Comparison of ENCODE assay signal across 2 cellular contexts in the genomic region with DNA sequence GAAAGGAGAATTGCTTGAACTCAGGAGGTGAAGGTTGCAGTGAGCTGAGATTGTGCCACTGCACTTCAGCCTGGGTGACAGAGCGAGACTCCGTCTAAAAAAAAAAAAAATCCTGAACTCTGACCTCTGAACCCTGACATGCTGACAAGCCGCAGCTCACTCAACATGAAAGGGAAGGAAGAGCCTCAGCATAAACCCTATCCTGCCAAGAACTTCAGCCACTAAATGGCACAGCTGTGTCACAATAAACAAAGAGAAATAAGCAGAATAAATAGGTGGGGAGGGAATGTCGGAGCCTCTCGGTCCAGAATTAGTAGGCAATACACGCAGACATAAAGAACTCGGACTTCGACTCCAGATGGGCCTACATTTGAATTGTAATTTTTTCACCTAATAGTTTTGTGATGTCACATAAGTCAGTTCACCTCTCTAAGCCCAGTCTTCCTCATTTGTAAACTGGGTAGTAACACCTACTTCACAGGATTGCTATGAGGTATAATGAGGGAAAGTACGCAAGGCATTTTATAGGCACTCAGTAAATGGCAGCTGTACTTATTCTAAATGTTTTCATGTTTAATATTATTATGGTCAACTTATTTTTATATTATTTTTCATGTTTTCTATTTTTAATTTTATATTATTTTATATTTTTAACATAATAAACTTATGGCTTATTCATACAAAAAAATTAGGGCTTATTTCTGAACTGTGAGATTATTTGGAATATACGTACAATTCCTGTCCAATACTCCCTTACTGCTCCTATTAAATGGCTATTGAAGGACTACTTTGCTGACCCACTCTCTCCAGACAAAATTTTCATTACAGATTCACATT.
TF ChIP-seq lines count a peak whose summit lies in the region.

No MANE protein-coding gene starts in this region.

TF ChIP-seq in GM12878, 131 proteins besides CTCF, POLR2A, EP300 and RAD21 (continued from another document):
- TF ChIP-seq, protein P1, sequence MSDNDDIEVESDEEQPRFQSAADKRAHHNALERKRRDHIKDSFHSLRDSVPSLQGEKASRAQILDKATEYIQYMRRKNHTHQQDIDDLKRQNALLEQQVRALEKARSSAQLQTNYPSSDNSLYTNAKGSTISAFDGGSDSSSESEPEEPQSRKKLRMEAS (IDR thresholded peaks at IDR 0.05; ENCODE audit: low read depth, low read length): no peak
- TF ChIP-seq, protein P2, sequence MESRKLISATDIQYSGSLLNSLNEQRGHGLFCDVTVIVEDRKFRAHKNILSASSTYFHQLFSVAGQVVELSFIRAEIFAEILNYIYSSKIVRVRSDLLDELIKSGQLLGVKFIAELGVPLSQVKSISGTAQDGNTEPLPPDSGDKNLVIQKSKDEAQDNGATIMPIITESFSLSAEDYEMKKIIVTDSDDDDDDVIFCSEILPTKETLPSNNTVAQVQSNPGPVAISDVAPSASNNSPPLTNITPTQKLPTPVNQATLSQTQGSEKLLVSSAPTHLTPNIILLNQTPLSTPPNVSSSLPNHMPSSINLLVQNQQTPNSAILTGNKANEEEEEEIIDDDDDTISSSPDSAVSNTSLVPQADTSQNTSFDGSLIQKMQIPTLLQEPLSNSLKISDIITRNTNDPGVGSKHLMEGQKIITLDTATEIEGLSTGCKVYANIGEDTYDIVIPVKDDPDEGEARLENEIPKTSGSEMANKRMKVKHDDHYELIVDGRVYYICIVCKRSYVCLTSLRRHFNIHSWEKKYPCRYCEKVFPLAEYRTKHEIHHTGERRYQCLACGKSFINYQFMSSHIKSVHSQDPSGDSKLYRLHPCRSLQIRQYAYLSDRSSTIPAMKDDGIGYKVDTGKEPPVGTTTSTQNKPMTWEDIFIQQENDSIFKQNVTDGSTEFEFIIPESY (IDR thresholded peaks at IDR 0.05): no peak
- TF ChIP-seq, protein P3, sequence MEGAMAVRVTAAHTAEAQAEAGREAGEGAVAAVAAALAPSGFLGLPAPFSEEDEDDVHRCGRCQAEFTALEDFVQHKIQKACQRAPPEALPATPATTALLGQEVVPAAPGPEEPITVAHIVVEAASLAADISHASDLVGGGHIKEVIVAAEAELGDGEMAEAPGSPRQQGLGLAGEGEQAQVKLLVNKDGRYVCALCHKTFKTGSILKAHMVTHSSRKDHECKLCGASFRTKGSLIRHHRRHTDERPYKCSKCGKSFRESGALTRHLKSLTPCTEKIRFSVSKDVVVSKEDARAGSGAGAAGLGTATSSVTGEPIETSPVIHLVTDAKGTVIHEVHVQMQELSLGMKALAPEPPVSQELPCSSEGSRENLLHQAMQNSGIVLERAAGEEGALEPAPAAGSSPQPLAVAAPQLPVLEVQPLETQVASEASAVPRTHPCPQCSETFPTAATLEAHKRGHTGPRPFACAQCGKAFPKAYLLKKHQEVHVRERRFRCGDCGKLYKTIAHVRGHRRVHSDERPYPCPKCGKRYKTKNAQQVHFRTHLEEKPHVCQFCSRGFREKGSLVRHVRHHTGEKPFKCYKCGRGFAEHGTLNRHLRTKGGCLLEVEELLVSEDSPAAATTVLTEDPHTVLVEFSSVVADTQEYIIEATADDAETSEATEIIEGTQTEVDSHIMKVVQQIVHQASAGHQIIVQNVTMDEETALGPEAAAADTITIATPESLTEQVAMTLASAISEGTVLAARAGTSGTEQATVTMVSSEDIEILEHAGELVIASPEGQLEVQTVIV (IDR thresholded peaks at IDR 0.05; ENCODE audit: borderline replicate concordance, partially characterized antibody): no peak
- no peak for TF ChIP-seq ZBTB40 (IDR thresholded peaks at IDR 0.05; ENCODE audit: borderline replicate concordance)

TF ChIP-seq in HepG2, 621 proteins besides CTCF, POLR2A, EP300 and RAD21 (continues in another document):
- no peak for TF ChIP-seq FOXP1 (IDR thresholded peaks at IDR 0.05)
- TF ChIP-seq FOXP1 (CRISPR knock-in tag; IDR thresholded peaks at IDR 0.05): peak; percentile 87
- TF ChIP-seq REST (IDR thresholded peaks at IDR 0.05; ENCODE audit: borderline replicate concordance in 1 of 2, low read depth in 1 of 2, low read length in 2 of 2): no peak
- TF ChIP-seq HNF4A (CRISPR knock-in tag; IDR thresholded peaks at IDR 0.05): peak; percentile 73
- TF ChIP-seq ZNF577 (CRISPR knock-in tag; IDR thresholded peaks at IDR 0.05; ENCODE audit: borderline replicate concordance, low read depth): no peak
- TF ChIP-seq RARA (CRISPR knock-in tag; IDR thresholded peaks at IDR 0.05): peak; percentile 44
- TF ChIP-seq ZNF441 (CRISPR knock-in tag; IDR thresholded peaks at IDR 0.05; ENCODE audit: borderline replicate concordance): peak; percentile 96
- TF ChIP-seq SSRP1 (CRISPR knock-in tag; IDR thresholded peaks at IDR 0.05): no peak
- 0 out of 2 replicates have a peak, but pooled peaks have one; percentile 19 for TF ChIP-seq ZNF644 (CRISPR knock-in tag; IDR thresholded peaks at IDR 0.05; ENCODE audit: low read depth)
- TF ChIP-seq NR2F6 (IDR thresholded peaks at IDR 0.05): peak; percentile 92
- peak; percentile 88 for TF ChIP-seq NR2F6 (CRISPR knock-in tag; IDR thresholded peaks at IDR 0.05)
- TF ChIP-seq USF2 (IDR thresholded peaks at IDR 0.05; ENCODE audit: low read depth, low read length): no peak
- no peak for TF ChIP-seq USF2 (CRISPR knock-in tag; IDR thresholded peaks at IDR 0.05; ENCODE audit: borderline replicate concordance)
- no peak for TF ChIP-seq SP1 (IDR thresholded peaks at IDR 0.05)
- TF ChIP-seq SP1 (CRISPR knock-in tag; IDR thresholded peaks at IDR 0.05): no peak
- TF ChIP-seq, protein P4, sequence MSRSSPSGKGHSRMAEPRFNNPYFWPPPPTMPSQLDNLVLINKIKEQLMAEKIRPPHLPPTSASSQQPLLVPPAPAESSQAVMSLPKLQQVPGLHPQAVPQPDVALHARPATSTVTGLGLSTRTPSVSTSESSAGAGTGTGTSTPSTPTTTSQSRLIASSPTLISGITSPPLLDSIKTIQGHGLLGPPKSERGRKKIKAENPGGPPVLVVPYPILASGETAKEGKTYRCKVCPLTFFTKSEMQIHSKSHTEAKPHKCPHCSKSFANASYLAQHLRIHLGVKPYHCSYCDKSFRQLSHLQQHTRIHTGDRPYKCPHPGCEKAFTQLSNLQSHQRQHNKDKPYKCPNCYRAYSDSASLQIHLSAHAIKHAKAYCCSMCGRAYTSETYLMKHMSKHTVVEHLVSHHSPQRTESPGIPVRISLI (CRISPR knock-in tag; IDR thresholded peaks at IDR 0.05; ENCODE audit: borderline replicate concordance): peak; percentile 96
- peak; percentile 72 to 80 for TF ChIP-seq NR2F1 (CRISPR knock-in tag; IDR thresholded peaks at IDR 0.05)
- TF ChIP-seq MAZ (IDR thresholded peaks at IDR 0.05; ENCODE audit: borderline replicate concordance, low read depth, low read length): no peak
- TF ChIP-seq MAZ (CRISPR knock-in tag; IDR thresholded peaks at IDR 0.05; ENCODE audit: low read depth): no peak
- 0 out of 2 replicates have a peak, but pooled peaks have one; percentile 51 for TF ChIP-seq ZNF816 (CRISPR knock-in tag; IDR thresholded peaks at IDR 0.05; ENCODE audit: borderline replicate concordance)
- no peak for TF ChIP-seq GATAD1 (CRISPR knock-in tag; IDR thresholded peaks at IDR 0.05)
- peak; percentile 20; the same call in 1 of the 2 replicates for TF ChIP-seq SAP130 (CRISPR knock-in tag; IDR thresholded peaks at IDR 0.05; ENCODE audit: low read depth)
- peak; percentile 81 for TF ChIP-seq POGZ (CRISPR knock-in tag; IDR thresholded peaks at IDR 0.05)
- peak; percentile 12; the same call in 1 of the 2 replicates for TF ChIP-seq RXRB (CRISPR knock-in tag; IDR thresholded peaks at IDR 0.05; ENCODE audit: borderline replicate concordance)
- TF ChIP-seq HDAC1 (CRISPR knock-in tag; IDR thresholded peaks at IDR 0.05): peak; percentile 59; the same call in 1 of the 2 replicates
- TF ChIP-seq PHF21A (CRISPR knock-in tag; IDR thresholded peaks at IDR 0.05): peak; percentile 45; the same call in 1 of the 2 replicates
- 0 out of 2 replicates have a peak, but pooled peaks have one; percentile 25 for TF ChIP-seq HNF1B (CRISPR knock-in tag; IDR thresholded peaks at IDR 0.05)
- TF ChIP-seq FOXP4 (CRISPR knock-in tag; IDR thresholded peaks at IDR 0.05): peak; percentile 73
- 0 out of 2 replicates have a peak, but pooled peaks have one; percentile 18 for TF ChIP-seq NCOA2 (CRISPR knock-in tag; IDR thresholded peaks at IDR 0.05)
- TF ChIP-seq CREM (IDR thresholded peaks at IDR 0.05): 0 out of 2 replicates have a peak, but pooled peaks have one; percentile 23
- no peak for TF ChIP-seq CREM (CRISPR knock-in tag; IDR thresholded peaks at IDR 0.05)
- TF ChIP-seq, protein P5, sequence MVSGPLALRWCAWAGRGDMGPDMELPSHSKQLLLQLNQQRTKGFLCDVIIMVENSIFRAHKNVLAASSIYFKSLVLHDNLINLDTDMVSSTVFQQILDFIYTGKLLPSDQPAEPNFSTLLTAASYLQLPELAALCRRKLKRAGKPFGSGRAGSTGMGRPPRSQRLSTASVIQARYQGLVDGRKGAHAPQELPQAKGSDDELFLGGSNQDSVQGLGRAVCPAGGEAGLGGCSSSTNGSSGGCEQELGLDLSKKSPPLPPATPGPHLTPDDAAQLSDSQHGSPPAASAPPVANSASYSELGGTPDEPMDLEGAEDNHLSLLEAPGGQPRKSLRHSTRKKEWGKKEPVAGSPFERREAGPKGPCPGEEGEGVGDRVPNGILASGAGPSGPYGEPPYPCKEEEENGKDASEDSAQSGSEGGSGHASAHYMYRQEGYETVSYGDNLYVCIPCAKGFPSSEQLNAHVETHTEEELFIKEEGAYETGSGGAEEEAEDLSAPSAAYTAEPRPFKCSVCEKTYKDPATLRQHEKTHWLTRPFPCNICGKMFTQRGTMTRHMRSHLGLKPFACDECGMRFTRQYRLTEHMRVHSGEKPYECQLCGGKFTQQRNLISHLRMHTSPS (CRISPR knock-in tag; IDR thresholded peaks at IDR 0.05; ENCODE audit: low read depth): no peak
- no peak for TF ChIP-seq ZNF841 (CRISPR knock-in tag; IDR thresholded peaks at IDR 0.05; ENCODE audit: borderline replicate concordance)
- 0 out of 2 replicates have a peak, but pooled peaks have one; percentile 16 for TF ChIP-seq KMT2B (CRISPR knock-in tag; IDR thresholded peaks at IDR 0.05)
